Comparison of ENCODE assay signal across 2 cellular contexts in the genomic region with DNA sequence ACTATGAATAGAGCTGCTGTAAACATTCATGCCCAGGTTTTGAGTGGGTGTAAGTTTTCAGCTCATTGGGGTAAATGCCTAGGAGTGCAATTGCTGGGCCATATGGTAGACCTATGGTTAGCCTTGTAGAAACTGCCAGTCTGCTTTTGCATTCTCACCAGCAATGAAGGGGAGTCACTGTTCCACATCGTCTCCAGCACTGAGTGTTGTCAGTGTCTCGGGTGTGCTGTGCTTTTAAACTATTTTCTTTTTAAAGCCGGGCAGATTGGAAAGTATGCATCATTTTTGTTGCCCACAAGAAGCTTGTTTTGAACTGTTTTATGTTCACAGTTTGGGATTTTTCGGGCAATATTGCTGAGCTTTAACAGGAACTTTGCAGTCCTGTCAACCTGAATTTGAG.
TF ChIP-seq lines count a peak whose summit lies in the region.

No MANE protein-coding gene starts in this region.

TF ChIP-seq in SK-N-SH treated with all-trans-retinoic acid at 6 μM for 48 hours, 23 proteins besides CTCF, POLR2A, EP300 and RAD21 (continued from another document):
- TF ChIP-seq ZNF565 (CRISPR knock-in tag; conservative IDR thresholded peaks at IDR 0.05; ENCODE audit: low read depth) (no peak), ZC3H10 (CRISPR knock-in tag; IDR thresholded peaks at IDR 0.05) (no peak), CSDC2 (CRISPR knock-in tag; IDR thresholded peaks at IDR 0.05) (no peak)

TF ChIP-seq in SK-N-SH, 30 proteins besides CTCF, POLR2A, EP300 and RAD21 (continued from another document):
- TF ChIP-seq, protein P1, sequence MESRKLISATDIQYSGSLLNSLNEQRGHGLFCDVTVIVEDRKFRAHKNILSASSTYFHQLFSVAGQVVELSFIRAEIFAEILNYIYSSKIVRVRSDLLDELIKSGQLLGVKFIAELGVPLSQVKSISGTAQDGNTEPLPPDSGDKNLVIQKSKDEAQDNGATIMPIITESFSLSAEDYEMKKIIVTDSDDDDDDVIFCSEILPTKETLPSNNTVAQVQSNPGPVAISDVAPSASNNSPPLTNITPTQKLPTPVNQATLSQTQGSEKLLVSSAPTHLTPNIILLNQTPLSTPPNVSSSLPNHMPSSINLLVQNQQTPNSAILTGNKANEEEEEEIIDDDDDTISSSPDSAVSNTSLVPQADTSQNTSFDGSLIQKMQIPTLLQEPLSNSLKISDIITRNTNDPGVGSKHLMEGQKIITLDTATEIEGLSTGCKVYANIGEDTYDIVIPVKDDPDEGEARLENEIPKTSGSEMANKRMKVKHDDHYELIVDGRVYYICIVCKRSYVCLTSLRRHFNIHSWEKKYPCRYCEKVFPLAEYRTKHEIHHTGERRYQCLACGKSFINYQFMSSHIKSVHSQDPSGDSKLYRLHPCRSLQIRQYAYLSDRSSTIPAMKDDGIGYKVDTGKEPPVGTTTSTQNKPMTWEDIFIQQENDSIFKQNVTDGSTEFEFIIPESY (IDR thresholded peaks at IDR 0.05; ENCODE audit: borderline replicate concordance, low read depth), result no peak
- TF ChIP-seq, protein P2, sequence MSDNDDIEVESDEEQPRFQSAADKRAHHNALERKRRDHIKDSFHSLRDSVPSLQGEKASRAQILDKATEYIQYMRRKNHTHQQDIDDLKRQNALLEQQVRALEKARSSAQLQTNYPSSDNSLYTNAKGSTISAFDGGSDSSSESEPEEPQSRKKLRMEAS (IDR thresholded peaks at IDR 0.05; ENCODE audit: low read depth), result no peak
- TF ChIP-seq ELF1 (IDR thresholded peaks at IDR 0.05) (no peak), TCF12 (IDR thresholded peaks at IDR 0.05) (no peak)
